ENCODE assay signal across 15 cellular contexts in the genomic region with DNA sequence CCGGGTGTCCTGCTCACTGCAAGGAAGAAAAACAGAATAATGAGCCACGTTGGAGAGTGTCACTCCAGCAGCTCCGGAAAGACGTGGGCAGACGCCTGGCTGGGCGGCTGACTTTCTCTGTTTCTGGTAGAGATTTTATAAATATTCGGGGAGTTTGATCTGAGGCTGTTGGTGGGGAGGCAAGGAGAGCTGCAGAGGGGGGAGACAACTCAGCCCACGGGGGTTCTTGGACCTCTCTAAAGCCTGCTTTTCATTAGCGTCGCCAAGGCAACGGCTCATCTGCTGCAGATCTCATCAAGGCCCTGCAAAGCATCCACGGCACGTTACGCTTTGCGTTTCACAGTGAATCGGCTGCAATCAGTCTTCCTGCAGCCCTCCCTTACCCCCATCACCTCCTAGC.
A peak's percentile ranks its signal among the peaks of the same experiment; 100 is the strongest.
DNase-seq lines count a peak whose midpoint lies in the region; ATAC-seq and TF ChIP-seq lines count a peak whose summit lies in the region.
"Had no signal": no experiment of that assay in that cellular context is flagged by ENCODE, and none has a peak within 500 bp of the region (broad histone marks: within the 10 kb centered on the region; RNA-seq: fewer than 3 reads in every experiment).

No MANE protein-coding gene starts in this region.

- no peaks in the 10 kb centered on the region; the same call in 1 of the 2 replicates for H3K36me3 ChIP-seq in WERI-Rb-1
- H3K36me3 ChIP-seq: heart right ventricle had no signal

- intact Hi-C loops in posterior cingulate gyrus (cut with DNase I), result no loop called here

- H3K27me3 ChIP-seq in WERI-Rb-1 (ENCODE audit: insufficient read depth, low read depth, severe bottlenecking), result no peaks in the 10 kb centered on the region
- H3K27me3 ChIP-seq: heart right ventricle had no signal

- no peak overlapping the region for H3K27ac ChIP-seq in WERI-Rb-1
- H3K27ac ChIP-seq: C4-2B had no signal

- ATAC-seq in HG02623 (IDR thresholded peaks at IDR 0.05; ENCODE audit: unreplicated experiment), result no peak
- ATAC-seq in GM19467 (IDR thresholded peaks at IDR 0.05; ENCODE audit: unreplicated experiment), result no peak

- H3K9me3 ChIP-seq in WERI-Rb-1 (ENCODE audit: severe bottlenecking), result peaks cover 2% of the 10 kb centered on the region

- DNase-seq in AG10803 (ENCODE audit: low read depth) (peak; percentile 92), WERI-Rb-1 (peak; percentile 25), fibroblast of peridontal ligament (ENCODE audit: extremely low read depth) (peak; percentile 78), posterior cingulate gyrus (peak in 7 of 10 donors; percentile 38 to 92 (median 66)), A172 (ENCODE audit: low spot score) (no peak), SW 1271 (lab: John Stamatoyannopoulos, UW) (no peak)
- DNase-seq: activated CD4-positive, alpha-beta T cell treated with anti-CD3 and anti-CD28 coated beads for 4 hours; cerebellar nuclear complex; heart right ventricle; NCI-H1436 treated with DMSO at 0.1 percent for 48 hours; NK-92 treated with Interleukin-12 subunit alpha and Interleukin-12 subunit beta, amount 100 ng/mL, for 24 hours had no signal

- H3K4me3 ChIP-seq in AG10803 (ENCODE audit: low read length) (no peak overlapping the region), WERI-Rb-1 (ENCODE audit: low read depth, low read length) (no peak overlapping the region)
- H3K4me3 ChIP-seq: heart right ventricle, lung had no signal

- TF ChIP-seq CTCF in AG10803 (conservative IDR thresholded peaks at IDR 0.05; ENCODE audit: low read length) (no peak), WERI-Rb-1 (IDR thresholded peaks at IDR 0.05; ENCODE audit: low read depth, low read length) (no peak)

Comparison
In these comparisons a context has a peak if more than half of its experiments do, and no peak if none do; other contexts are left out.
1. DNase-seq: peak in AG10803 (single experiment), WERI-Rb-1 (single experiment), fibroblast of peridontal ligament (single experiment) and posterior cingulate gyrus (7 of 10); none in A172 (single experiment) and SW 1271 (0 of 2).